1 cellular context compared by ENCODE assay signal in the genomic region with DNA sequence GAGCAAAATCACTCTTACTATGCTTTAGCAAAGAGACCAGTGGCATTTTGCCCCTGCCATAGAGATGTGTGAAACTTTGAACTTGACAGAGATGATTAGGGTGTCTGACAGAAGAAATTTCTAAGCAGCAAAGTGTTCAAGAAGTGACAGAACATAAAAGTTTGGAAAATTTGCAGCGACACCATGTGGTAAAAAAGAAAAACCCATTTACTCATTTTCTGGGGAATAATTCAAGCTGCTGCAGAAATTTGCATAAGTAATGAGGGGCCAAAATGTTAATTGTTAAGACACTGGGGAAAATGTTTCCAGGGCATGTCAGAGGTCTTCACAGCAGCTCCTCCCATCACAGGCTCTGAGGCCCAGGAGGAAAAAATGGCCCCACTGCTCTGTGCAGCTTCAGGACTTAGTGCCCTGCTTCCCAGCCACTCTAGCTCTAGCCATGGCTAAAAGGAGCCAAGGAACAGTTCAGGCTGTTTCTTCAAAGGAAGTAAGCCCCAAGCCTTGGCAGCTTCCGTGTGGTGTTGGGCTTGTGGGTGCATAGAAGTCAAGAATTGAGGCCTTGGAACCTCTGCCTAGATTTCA.
TF ChIP-seq lines count a peak whose summit lies in the region.

No MANE protein-coding gene starts in this region.

TF ChIP-seq in H1, 55 proteins besides CTCF, POLR2A, EP300 and RAD21 (continued from another document):
- TF ChIP-seq, protein P1, sequence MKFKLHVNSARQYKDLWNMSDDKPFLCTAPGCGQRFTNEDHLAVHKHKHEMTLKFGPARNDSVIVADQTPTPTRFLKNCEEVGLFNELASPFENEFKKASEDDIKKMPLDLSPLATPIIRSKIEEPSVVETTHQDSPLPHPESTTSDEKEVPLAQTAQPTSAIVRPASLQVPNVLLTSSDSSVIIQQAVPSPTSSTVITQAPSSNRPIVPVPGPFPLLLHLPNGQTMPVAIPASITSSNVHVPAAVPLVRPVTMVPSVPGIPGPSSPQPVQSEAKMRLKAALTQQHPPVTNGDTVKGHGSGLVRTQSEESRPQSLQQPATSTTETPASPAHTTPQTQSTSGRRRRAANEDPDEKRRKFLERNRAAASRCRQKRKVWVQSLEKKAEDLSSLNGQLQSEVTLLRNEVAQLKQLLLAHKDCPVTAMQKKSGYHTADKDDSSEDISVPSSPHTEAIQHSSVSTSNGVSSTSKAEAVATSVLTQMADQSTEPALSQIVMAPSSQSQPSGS (IDR thresholded peaks at IDR 0.05; ENCODE audit: low read length) = no peak
- no peak for TF ChIP-seq CHD1 (IDR thresholded peaks at IDR 0.05; ENCODE audit: low read depth, low read length)
- TF ChIP-seq KDM5A (IDR thresholded peaks at IDR 0.05; ENCODE audit: low read length) = no peak
- no peak for TF ChIP-seq RNF2 (IDR thresholded peaks at IDR 0.05; ENCODE audit: borderline replicate concordance, low read depth, low read length, missing control alignments, poor library complexity, severe bottlenecking)
- no peak for TF ChIP-seq CHD2 (IDR thresholded peaks at IDR 0.05; ENCODE audit: low read length)
- TF ChIP-seq SIRT6 (IDR thresholded peaks at IDR 0.05; ENCODE audit: low read length) = no peak
- no peak for TF ChIP-seq HDAC6 (IDR thresholded peaks at IDR 0.05; ENCODE audit: low read depth, low read length)
- no peak for TF ChIP-seq SP2 (IDR thresholded peaks at IDR 0.05; ENCODE audit: low read length)
- TF ChIP-seq FOSL1 (IDR thresholded peaks at IDR 0.05; ENCODE audit: insufficient read depth, low read depth, low read length) = no peak
TF ChIP-seq in H1: peak in this region for 0.
